ENCODE assay signal across 10 cellular contexts in the genomic region with DNA sequence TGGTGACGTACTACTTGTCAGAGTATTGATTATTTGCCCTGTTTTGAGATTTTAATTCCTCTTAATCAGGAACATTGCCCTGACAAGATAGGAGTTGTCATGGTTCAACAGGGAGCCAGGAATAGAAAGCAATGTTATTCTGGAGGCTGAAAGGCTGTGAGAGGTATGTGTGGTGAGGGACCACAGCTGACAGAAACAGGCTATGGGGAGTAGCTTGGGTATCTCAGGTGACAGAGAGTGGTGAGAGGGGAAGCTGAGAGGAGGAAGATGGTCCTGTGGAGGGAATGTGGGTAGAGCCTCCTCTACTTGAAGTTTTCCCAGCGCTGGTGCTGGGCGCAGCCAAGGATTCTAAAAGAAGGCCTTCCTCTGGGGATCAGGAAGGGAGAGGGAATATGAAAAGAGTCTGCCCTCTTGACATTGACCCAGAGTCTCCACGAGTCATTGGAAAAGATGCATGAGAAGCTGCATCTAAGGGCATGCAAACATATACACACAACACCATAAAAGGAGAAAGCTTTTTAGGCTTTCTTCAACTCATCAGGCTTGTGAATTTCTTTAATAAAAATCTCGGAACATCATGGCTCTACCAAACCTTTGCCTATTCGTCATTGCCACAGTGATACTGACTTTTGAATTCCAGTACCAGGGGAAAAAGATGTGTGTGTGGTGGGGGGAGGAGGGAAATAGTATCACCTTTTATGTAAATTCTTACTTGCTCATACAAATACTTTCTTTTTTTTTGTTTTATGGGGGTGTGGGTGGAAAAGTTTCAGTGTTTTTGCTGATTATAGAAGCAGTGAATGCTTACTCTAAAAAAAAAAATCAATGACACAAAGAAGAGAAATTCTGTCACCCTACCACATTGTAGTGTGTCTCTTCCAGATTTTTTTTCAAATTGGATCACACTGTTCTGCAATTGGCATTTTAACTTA. TPM values are rescaled to one million over a fixed set of nuclear protein-coding genes. Genes with fewer than 3 reads are reported as not detected.
DNase-seq lines count a peak whose midpoint lies in the region; ATAC-seq and TF ChIP-seq lines count a peak whose summit lies in the region.
"Had no signal": no experiment of that assay in that cellular context is flagged by ENCODE, and none has a peak within 500 bp of the region (broad histone marks: within the 10 kb centered on the region; RNA-seq: fewer than 3 reads in every experiment).

No MANE protein-coding gene starts in this region.

- H3K4me2 ChIP-seq in OCI-LY1 (ENCODE audit: low read length) (peak overlapping the region; percentile 65), smooth muscle cell (no peak overlapping the region)

- no peaks in the 10 kb centered on the region for H3K27me3 ChIP-seq in OCI-LY1 (ENCODE audit: insufficient read depth, low read length)
- H3K27me3 ChIP-seq in smooth muscle cell (ENCODE audit: low read depth) = no peaks in the 10 kb centered on the region
- H3K27me3 ChIP-seq: pancreas had no signal

- H3K4me3 ChIP-seq in OCI-LY1 (ENCODE audit: low read depth, low read length, poor library complexity, severe bottlenecking) (peak overlapping the region; percentile 33), smooth muscle cell (no peak overlapping the region)
- H3K4me3 ChIP-seq: pancreas had no signal

- H3K36me3 ChIP-seq in OCI-LY1 (ENCODE audit: insufficient read depth, low read length) (no peaks in the 10 kb centered on the region; the same call in 1 of the 2 replicates), smooth muscle cell (ENCODE audit: low read depth) (no peaks in the 10 kb centered on the region)
- H3K36me3 ChIP-seq: pancreas had no signal

- WGBS in smooth muscle cell (ENCODE audit: low lambda C conversion rate) = 89% methylated on average over 5 of the region's 6 CpGs

- H3K27ac ChIP-seq in OCI-LY1 (ENCODE audit: low read depth, low read length, poor library complexity, severe bottlenecking) (peak overlapping the region; percentile 100), smooth muscle cell (ENCODE audit: low read depth) (no peak overlapping the region)
- H3K27ac ChIP-seq: pancreas had no signal

- peaks cover 36% of the 10 kb centered on the region for H3K4me1 ChIP-seq in OCI-LY1 (ENCODE audit: insufficient read depth, low read length, severe bottlenecking)
- no peaks in the 10 kb centered on the region for H3K4me1 ChIP-seq in smooth muscle cell (ENCODE audit: low read depth)

- H3K9me3 ChIP-seq in OCI-LY1 (ENCODE audit: low read length) = no peaks in the 10 kb centered on the region; the same call in 1 of the 2 replicates
- H3K9me3 ChIP-seq in smooth muscle cell (replicated peaks; ENCODE audit: low read depth) = no peaks in the 10 kb centered on the region
- H3K9me3 ChIP-seq: pancreas had no signal

- ATAC-seq in GM18498 (IDR thresholded peaks at IDR 0.05; ENCODE audit: unreplicated experiment) = peak; percentile 68
- ATAC-seq in GM19351 (IDR thresholded peaks at IDR 0.05; ENCODE audit: unreplicated experiment) = peak; percentile 49
- peak; percentile 44 for ATAC-seq in HG02938 (IDR thresholded peaks at IDR 0.05; ENCODE audit: unreplicated experiment)

- no peaks in the 10 kb centered on the region for H3K79me2 ChIP-seq in OCI-LY1 (ENCODE audit: insufficient read depth, low read length)
- H3K79me2 ChIP-seq in smooth muscle cell (ENCODE audit: low read depth) = no peaks in the 10 kb centered on the region

- H3F3A ChIP-seq in OCI-LY1 (ENCODE audit: insufficient read depth, low read length) = no peaks in the 10 kb centered on the region
- H3F3A ChIP-seq in smooth muscle cell (ENCODE audit: low read depth) = no peaks in the 10 kb centered on the region

- no peaks in the 10 kb centered on the region for H3K9me2 ChIP-seq in OCI-LY1 (ENCODE audit: low read depth, low read length)

- peak overlapping the region; percentile 74 for H3K9ac ChIP-seq in OCI-LY1 (ENCODE audit: low read length)
- H3K9ac ChIP-seq in smooth muscle cell (ENCODE audit: low read depth) = no peak overlapping the region

- H4K20me1 ChIP-seq in OCI-LY1 (ENCODE audit: insufficient read depth, low read length) (no peaks in the 10 kb centered on the region), smooth muscle cell (ENCODE audit: low read depth) (no peaks in the 10 kb centered on the region)

- H2AFZ ChIP-seq in OCI-LY1 (ENCODE audit: low read length) (0 out of 2 replicates have a peak overlapping the region, but pooled peaks have one; percentile 13), smooth muscle cell (ENCODE audit: low read depth) (no peak overlapping the region)

- DNase-seq in KG1 (lab: John Stamatoyannopoulos, UW) = no peak
- no peak for DNase-seq in activated CD4-positive, alpha-beta T cell treated with anti-CD3 and anti-CD28 coated beads, Interleukin-2, amount 50 U/mL, for 4 hours
- DNase-seq in amniotic stem cell (lab: John Stamatoyannopoulos, UW) = no peak
- no peak for DNase-seq in smooth muscle cell (lab: John Stamatoyannopoulos, UW; ENCODE audit: unreplicated experiment)
- DNase-seq: activated CD4-positive, alpha-beta T cell treated with anti-CD3 and anti-CD28 coated beads, Interleukin-2, amount 50 U/mL, for 48 hours; pancreas had no signal

- no peak for TF ChIP-seq CTCF in OCI-LY1 (IDR thresholded peaks at IDR 0.05; ENCODE audit: low read length)
- TF ChIP-seq CTCF in smooth muscle cell (IDR thresholded peaks at IDR 0.05; ENCODE audit: borderline replicate concordance, insufficient read depth, poor library complexity, severe bottlenecking) = no peak

RNA-seq across cellular contexts. Expression of gene DHRS7, which starts 39.9 kb away (rescaled TPM):
- 64.7 and 88.6 TPM in 2 replicates for total RNA-seq in smooth muscle cell
- 74.8 and 91.0 TPM in 2 replicates for polyA plus RNA-seq in smooth muscle cell

RNA-seq across cellular contexts. Expression of gene PPM1A, which starts 43.9 kb away (rescaled TPM):
- 23.8 and 30.0 TPM in 2 replicates for total RNA-seq in smooth muscle cell
- 12.5 and 17.5 TPM in 2 replicates for polyA plus RNA-seq in smooth muscle cell
